Comparison of ENCODE assay signal across 8 cellular contexts in genomic region chr5:159826351-159827222, GRCh38.
DNase-seq lines count a peak whose midpoint lies in the region; ATAC-seq and TF ChIP-seq lines count a peak whose summit lies in the region.

No MANE protein-coding gene starts in this region.

- H3K4me1 Mint-ChIP-seq in T-cell: no peaks in the 10 kb centered on the region

- POLR2A ChIA-PET in T-cell (lab: Charles Lee): no interaction called here

- CTCF ChIA-PET in T-cell (lab: Charles Lee): no interaction called here

- H3K9me3 Mint-ChIP-seq in T-cell: no peaks in the 10 kb centered on the region

- no peaks in the 10 kb centered on the region for H3K36me3 Mint-ChIP-seq in T-cell

- H3K4me3 Mint-ChIP-seq in T-cell: no peak overlapping the region

- intact Hi-C loops in sciatic nerve (cut with DNase I): no loop called here

- TF ChIP-seq CTCF in GM12864 (IDR thresholded peaks at IDR 0.05; ENCODE audit: low read depth, low read length, missing control alignments): no peak

- no peak overlapping the region for H3K4me3 ChIP-seq in GM12864 (ENCODE audit: low read depth, low read length)

- peak; percentile 47 for DNase-seq in GM12864 (ENCODE audit: low read depth)
- DNase-seq in HK-2 (ENCODE audit: unreplicated experiment): peak; percentile 21
- peak; percentile 64 for DNase-seq in cerebellum (ENCODE audit: low spot score)
- no peak for DNase-seq in sciatic nerve (ENCODE audit: low spot score)
- DNase-seq in OCI-M2 (lab: John Stamatoyannopoulos, UW; ENCODE audit: unreplicated experiment): no peak
- DNase-seq in T-cell: no peak
- DNase-seq in stimulated activated CD4-positive, alpha-beta T cell treated with anti-CD3 and anti-CD28 coated beads, Interleukin-12 subunit alpha, Interleukin-12 subunit beta, amount 100 ng/mL, for 4 hours: no peak

- no peak overlapping the region for H3K27ac Mint-ChIP-seq in T-cell

- H3K27me3 Mint-ChIP-seq in T-cell: peaks cover 7 to 22% of the 10 kb centered on the region in 2 donors

- ATAC-seq in GM21576 (IDR thresholded peaks at IDR 0.05; ENCODE audit: unreplicated experiment) (peak; percentile 99), sciatic nerve (peak; percentile 78), T-cell (replicated peaks in 1 of 4) (no peak)

Comparison
In these comparisons a context has a peak if more than half of its experiments do, and no peak if none do; other contexts are left out.
1. DNase-seq: peak in GM12864 (single experiment), HK-2 (single experiment) and cerebellum (single experiment); none in sciatic nerve (single experiment), OCI-M2 (single experiment), T-cell (0 of 34) and stimulated activated CD4-positive, alpha-beta T cell treated with anti-CD3 and anti-CD28 coated beads, Interleukin-12 subunit alpha, Interleukin-12 subunit beta, amount 100 ng/mL, for 4 hours (single experiment).
2. ATAC-seq: peak in GM21576 (single experiment) and sciatic nerve (single experiment); none in T-cell (0 of 4).